Comparison of ENCODE assay signal across 25 cellular contexts in genomic region chr7:38190010-38190409, GRCh38. TPM values are rescaled to one million over a fixed set of nuclear protein-coding genes. Genes with fewer than 3 reads are reported as not detected.
DNase-seq lines count a peak whose midpoint lies in the region; ATAC-seq, FAIRE-seq and TF ChIP-seq lines count a peak whose summit lies in the region.
"Had no signal": no experiment of that assay in that cellular context is flagged by ENCODE, and none has a peak within 500 bp of the region (broad histone marks: within the 10 kb centered on the region; RNA-seq: fewer than 3 reads in every experiment).

No MANE protein-coding gene starts in this region.

- ATAC-seq in HG03521 (IDR thresholded peaks at IDR 0.05; ENCODE audit: unreplicated experiment) = no peak
- ATAC-seq: activated CD8-positive, alpha-beta memory T cell treated with anti-CD3 and anti-CD28 coated beads, Interleukin-2, amount 10 ng/mL, durations not matched to agents 7 days and 5 days; HCT116; natural killer cell; T-helper 17 cell had no signal

- H3K9ac ChIP-seq in astrocyte (ENCODE audit: low read length) = no peak overlapping the region

- H3K4me3 ChIP-seq in AG10803 (ENCODE audit: low read length) = no peak overlapping the region
- H3K4me3 ChIP-seq in astrocyte (ENCODE audit: insufficient read depth, low read depth, low read length) = no peak overlapping the region
- H3K4me3 ChIP-seq in fibroblast of the aortic adventitia (ENCODE audit: low read depth, low read length) = no peak overlapping the region
- no peak overlapping the region for H3K4me3 ChIP-seq in WERI-Rb-1 (ENCODE audit: low read depth, low read length)
- H3K4me3 ChIP-seq: SJSA1 had no signal

- H3K4me1 Mint-ChIP-seq in astrocyte (ENCODE audit: low read depth, unreplicated experiment) = peaks cover 57% of the 10 kb centered on the region

- no peaks in the 10 kb centered on the region for H3K9me3 Mint-ChIP-seq in astrocyte (ENCODE audit: unreplicated experiment)
- H3K9me3 Mint-ChIP-seq: IgD-negative memory B cell, natural killer cell had no signal

- H3K79me2 ChIP-seq in astrocyte (ENCODE audit: insufficient read depth, low read length) = peaks cover 99% of the 10 kb centered on the region

- H3K27me3 ChIP-seq in astrocyte (ENCODE audit: insufficient read depth, low read length) (no peaks in the 10 kb centered on the region), WERI-Rb-1 (ENCODE audit: insufficient read depth, low read depth, severe bottlenecking) (no peaks in the 10 kb centered on the region)
- H3K27me3 ChIP-seq: SJSA1 had no signal

- H3K9me3 ChIP-seq in astrocyte (ENCODE audit: insufficient read depth, low read depth, low read length) = no peaks in the 10 kb centered on the region
- H3K9me3 ChIP-seq in WERI-Rb-1 (ENCODE audit: severe bottlenecking) = no peaks in the 10 kb centered on the region
- H3K9me3 ChIP-seq: SJSA1 had no signal

- H2AFZ ChIP-seq in astrocyte (ENCODE audit: low read depth, low read length) = no peak overlapping the region

- H3K27me3 Mint-ChIP-seq in astrocyte (ENCODE audit: low read depth, unreplicated experiment) = no peaks in the 10 kb centered on the region
- H3K27me3 Mint-ChIP-seq: activated CD8-positive, alpha-beta memory T cell treated with anti-CD3 and anti-CD28 coated beads, Interleukin-2, amount 10 ng/mL, durations not matched to agents 7 days and 5 days; activated naive CD8-positive, alpha-beta T cell; IgD-negative memory B cell; T-helper 17 cell had no signal

- peaks cover 68% of the 10 kb centered on the region for H4K20me1 ChIP-seq in astrocyte (ENCODE audit: insufficient read depth, low read length)

- peak overlapping the region; percentile 1 for H3K4me3 Mint-ChIP-seq in astrocyte (ENCODE audit: unreplicated experiment)
- H3K4me3 Mint-ChIP-seq: activated CD8-positive, alpha-beta memory T cell treated with anti-CD3 and anti-CD28 coated beads, Interleukin-2, amount 10 ng/mL, durations not matched to agents 7 days and 5 days; activated naive CD8-positive, alpha-beta T cell; IgD-negative memory B cell; natural killer cell; T-helper 17 cell had no signal

- H3K4me2 ChIP-seq in astrocyte (ENCODE audit: low read length) = peak overlapping the region; percentile 33

- no peak for TF ChIP-seq POLR2A in GM12891 (IDR thresholded peaks at IDR 0.05; ENCODE audit: low read depth, low read length)

- TF ChIP-seq CTCF in AG10803 (conservative IDR thresholded peaks at IDR 0.05; ENCODE audit: low read length) (no peak), astrocyte (IDR thresholded peaks at IDR 0.05; ENCODE audit: insufficient read depth, low read depth, low read length) (no peak), fibroblast of the aortic adventitia (IDR thresholded peaks at IDR 0.05; ENCODE audit: insufficient read depth, low read length) (no peak), WERI-Rb-1 (IDR thresholded peaks at IDR 0.05; ENCODE audit: low read depth, low read length) (no peak)

- peaks cover 32% of the 10 kb centered on the region for H3K4me1 ChIP-seq in astrocyte (ENCODE audit: insufficient read depth, low read length)

- H3K36me3 Mint-ChIP-seq in astrocyte (ENCODE audit: low read depth, unreplicated experiment) = no peaks in the 10 kb centered on the region
- H3K36me3 Mint-ChIP-seq: natural killer cell had no signal

- peak overlapping the region; percentile 59 for H3K27ac Mint-ChIP-seq in astrocyte (ENCODE audit: unreplicated experiment)
- H3K27ac Mint-ChIP-seq: activated CD8-positive, alpha-beta memory T cell treated with anti-CD3 and anti-CD28 coated beads, Interleukin-2, amount 10 ng/mL, durations not matched to agents 7 days and 5 days; activated naive CD8-positive, alpha-beta T cell; IgD-negative memory B cell; T-helper 17 cell had no signal

- H3K36me3 ChIP-seq in astrocyte (ENCODE audit: insufficient read depth, low read length) = no peaks in the 10 kb centered on the region
- H3K36me3 ChIP-seq in WERI-Rb-1 = no peaks in the 10 kb centered on the region; the same call in 1 of the 2 replicates

- H3K27ac ChIP-seq in astrocyte (ENCODE audit: low read depth, low read length) = no peak overlapping the region
- no peak overlapping the region for H3K27ac ChIP-seq in WERI-Rb-1
- H3K27ac ChIP-seq: C4-2B, SJSA1 had no signal

- FAIRE-seq in GM12891 (lab: Jason Lieb, UNC) (peak; percentile 85), astrocyte (lab: Jason Lieb, UNC) (no peak)
- FAIRE-seq: islet of Langerhans, urothelium cell line had no signal

- peak; percentile 13 for DNase-seq in AG10803 (ENCODE audit: low read depth)
- DNase-seq in GM12891 (ENCODE audit: insufficient read length, low spot score) = no peak
- DNase-seq in astrocyte (ENCODE audit: low read depth) = no peak
- DNase-seq in fibroblast of the aortic adventitia (ENCODE audit: low read depth) = peak; percentile 61
- no peak for DNase-seq in WERI-Rb-1
- DNase-seq in GM19240 (ENCODE audit: insufficient read length, low spot score) = no peak
- DNase-seq: activated CD4-positive, alpha-beta T cell treated with anti-CD3 and anti-CD28 coated beads, Interleukin-2, amount 50 U/mL, for 1 hour; activated CD8-positive, alpha-beta memory T cell treated with anti-CD3 and anti-CD28 coated beads, Interleukin-2, amount 10 ng/mL, durations not matched to agents 7 days and 5 days; Calu3; DND-41; effector CD8-positive, alpha-beta T cell; midbrain; natural killer cell; NCI-H1417 treated with DMSO at 0.1 percent for 48 hours; stimulated activated CD4-positive, alpha-beta T cell treated with anti-CD3 and anti-CD28 coated beads, Interleukin-4, amount 100 ng/mL, for 1 hour; stimulated activated naive CD4-positive, alpha-beta T cell; T-helper 17 cell had no signal

TF ChIP-seq in GM12891, 5 proteins besides CTCF, POLR2A, EP300 and RAD21:
- TF ChIP-seq POU2F2 (IDR thresholded peaks at IDR 0.05; ENCODE audit: low read depth, low read length) (no peak), SPI1 (IDR thresholded peaks at IDR 0.05; ENCODE audit: low read depth, low read length) (no peak)

RNA-seq across cellular contexts. Expression of gene STARD3NL, which starts 12.0 kb away (rescaled TPM):
- polyA plus RNA-seq in GM12891 (2012; ENCODE audit: low read depth, missing spikeins) = 50.1 TPM
- total RNA-seq in astrocyte = 84.0 and 85.8 TPM in 2 replicates
- total RNA-seq in fibroblast of the aortic adventitia (ENCODE audit: low replicate concordance) = 16.1 and 72.3 TPM in 2 replicates

Comparison
In these comparisons a context has a peak if more than half of its experiments do, and no peak if none do; other contexts are left out.
1. DNase-seq: peak in AG10803 (single experiment) and fibroblast of the aortic adventitia (single experiment); none in GM12891 (single experiment), astrocyte (single experiment), WERI-Rb-1 (single experiment) and GM19240 (single experiment).